In the genomic region with DNA sequence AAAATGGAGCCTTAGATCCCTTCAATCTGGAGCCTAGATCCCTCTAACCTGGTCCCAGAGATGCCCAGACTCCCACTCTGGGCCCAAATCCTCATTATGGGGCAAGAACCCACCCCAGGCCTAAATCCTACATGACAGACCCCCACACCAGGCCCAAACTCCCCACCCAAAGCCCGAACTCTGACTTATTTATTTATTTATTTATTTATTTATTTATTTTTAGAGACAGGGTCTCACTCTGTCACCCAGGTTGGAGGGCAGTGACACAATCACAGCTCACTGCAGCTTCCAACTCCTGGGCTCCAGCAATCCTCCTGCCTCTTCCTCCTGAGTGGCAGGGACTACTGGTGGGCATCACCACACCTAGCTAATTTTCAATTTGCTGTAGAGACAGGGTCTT, we compare ENCODE assay signal across 32 cellular contexts. TPM values are rescaled to one million over a fixed set of nuclear protein-coding genes. Genes with fewer than 3 reads are reported as not detected.
"Had no signal": no experiment of that assay in that cellular context is flagged by ENCODE, and none has a peak within 500 bp of the region (broad histone marks: within the 10 kb centered on the region; RNA-seq: fewer than 3 reads in every experiment).

No MANE protein-coding gene starts in this region.

- H3K27ac Mint-ChIP-seq: stimulated activated effector memory CD8-positive, alpha-beta T cell treated with anti-CD3 and anti-CD28 coated beads, Interleukin-12 subunit alpha, Interleukin-12 subunit beta, amount 100 ng/mL, for 72 hours; stimulated activated memory B cell treated with anti-CD40 and anti-IgM and Interleukin-4, amounts not matched to agents 10 μg/mL and 1 μg/mL and 100 μg/mL, for 72 hours; stimulated activated naive B cell treated with anti-CD40 and anti-IgM and Interleukin-4, amounts not matched to agents 10 μg/mL and 1 μg/mL and 100 μg/mL, for 72 hours; stimulated activated naive CD8-positive, alpha-beta T cell treated with anti-CD3 and anti-CD28 coated beads, Interleukin-15, amount 100 ng/mL, for 72 hours; stimulated activated naive CD8-positive, alpha-beta T cell treated with anti-CD3 and anti-CD28 coated beads, Interleukin-15, Interleukin-2, amounts not matched to agents 100 ng/mL and 50 ng/mL, for 24 hours; type B pancreatic cell had no signal

- H3K9me3 ChIP-seq: stomach, suprapubic skin, testis, thoracic aorta, thyroid gland, tibial artery, tibial nerve, transverse colon, upper lobe of left lung, upper lobe of right lung, uterus, vagina had no signal

- H3K27me3 Mint-ChIP-seq: stimulated activated naive CD8-positive, alpha-beta T cell treated with anti-CD3 and anti-CD28 coated beads, Interleukin-15, Interleukin-2, amounts not matched to agents 100 ng/mL and 50 ng/mL, for 24 hours; type B pancreatic cell had no signal

- FAIRE-seq: urothelium cell line had no signal

- H3K4me1 ChIP-seq: thyroid gland, transverse colon, upper lobe of right lung, uterus, vagina had no signal

- H3K36me3 ChIP-seq: stomach, suprapubic skin, thoracic aorta, thyroid gland, tibial artery, tibial nerve, transverse colon, upper lobe of left lung, upper lobe of right lung, uterus, vagina had no signal

- H3K4me1 Mint-ChIP-seq: stimulated activated effector memory CD8-positive, alpha-beta T cell treated with anti-CD3 and anti-CD28 coated beads, Interleukin-12 subunit alpha, Interleukin-12 subunit beta, amount 100 ng/mL, for 72 hours; stimulated activated memory B cell treated with anti-CD40 and anti-IgM and Interleukin-4, amounts not matched to agents 10 μg/mL and 1 μg/mL and 100 μg/mL, for 72 hours; stimulated activated naive B cell treated with anti-CD40 and anti-IgM and Interleukin-4, amounts not matched to agents 10 μg/mL and 1 μg/mL and 100 μg/mL, for 72 hours; stimulated activated naive CD8-positive, alpha-beta T cell treated with anti-CD3 and anti-CD28 coated beads, Interleukin-15, amount 100 ng/mL, for 72 hours had no signal

- DNase-seq: stimulated activated CD4-positive, alpha-beta T cell treated with anti-CD3 and anti-CD28 coated beads, Interleukin-2, amount 100 ng/mL, for 48 hours; stimulated activated CD4-positive, alpha-beta T cell treated with anti-CD3 and anti-CD28 coated beads, Interleukin-4, amount 100 ng/mL, for 1 hour; stimulated activated CD4-positive, alpha-beta T cell treated with anti-CD3 and anti-CD28 coated beads, Interleukin-4, amount 100 ng/mL, for 24 hours; stimulated activated CD4-positive, alpha-beta T cell treated with anti-CD3 and anti-CD28 coated beads, Interleukin-4, amount 100 ng/mL, for 4 hours; stimulated activated CD8-positive, alpha-beta memory T cell treated with anti-CD3 and anti-CD28 coated beads, Interleukin-4, amount 100 ng/mL, for 48 hours; stimulated activated naive B cell treated with anti-CD40 and anti-IgM and Interleukin-4, amounts not matched to agents 10 μg/mL and 1 μg/mL and 100 μg/mL, for 72 hours; stimulated activated naive CD4-positive, alpha-beta T cell; stimulated activated naive CD4-positive, alpha-beta T cell treated with Interleukin-2 at 50 U/mL for 16 hours; stimulated activated naive CD8-positive, alpha-beta T cell treated with anti-CD3 and anti-CD28 coated beads, Interleukin-15, amount 100 ng/mL, for 72 hours; stimulated activated naive CD8-positive, alpha-beta T cell treated with anti-CD3 and anti-CD28 coated beads, Interleukin-15, Interleukin-2, amounts not matched to agents 100 U/mL and 50 U/mL, for 24 hours; stomach; substantia nigra; testis; thyroid gland; tibial artery; transverse colon; trophoblast cell; upper lobe of left lung; upper lobe of right lung; uterus had no signal

- H3K27me3 ChIP-seq: testis, thyroid gland, tibial nerve, transverse colon, upper lobe of left lung, upper lobe of right lung, uterus, vagina had no signal

- H3K36me3 Mint-ChIP-seq: stimulated activated memory B cell treated with anti-CD40 and anti-IgM and Interleukin-4, amounts not matched to agents 10 μg/mL and 1 μg/mL and 100 μg/mL, for 72 hours; stimulated activated naive B cell treated with anti-CD40 and anti-IgM and Interleukin-4, amounts not matched to agents 10 μg/mL and 1 μg/mL and 100 μg/mL, for 72 hours had no signal

- H3K27ac ChIP-seq: stomach, suprapubic skin, testis, thoracic aorta, thyroid gland, tibial artery, tibial nerve, transverse colon, upper lobe of left lung, upper lobe of right lung, uterus, vagina had no signal

- H3K4me3 Mint-ChIP-seq: stimulated activated effector memory CD8-positive, alpha-beta T cell treated with anti-CD3 and anti-CD28 coated beads, Interleukin-12 subunit alpha, Interleukin-12 subunit beta, amount 100 ng/mL, for 72 hours; stimulated activated memory B cell treated with anti-CD40 and anti-IgM and Interleukin-4, amounts not matched to agents 10 μg/mL and 1 μg/mL and 100 μg/mL, for 72 hours; stimulated activated naive B cell treated with anti-CD40 and anti-IgM and Interleukin-4, amounts not matched to agents 10 μg/mL and 1 μg/mL and 100 μg/mL, for 72 hours; stimulated activated naive CD8-positive, alpha-beta T cell treated with anti-CD3 and anti-CD28 coated beads, Interleukin-15, amount 100 ng/mL, for 72 hours; stimulated activated naive CD8-positive, alpha-beta T cell treated with anti-CD3 and anti-CD28 coated beads, Interleukin-15, Interleukin-2, amounts not matched to agents 100 ng/mL and 50 ng/mL, for 24 hours; type B pancreatic cell had no signal

- H3K4me3 ChIP-seq: stomach, suprapubic skin, testis, thoracic aorta, thyroid gland, tibial artery, tibial nerve, transverse colon, upper lobe of left lung, upper lobe of right lung, uterus, vagina had no signal

- H3K9me3 Mint-ChIP-seq: stimulated activated effector memory CD8-positive, alpha-beta T cell treated with anti-CD3 and anti-CD28 coated beads, Interleukin-12 subunit alpha, Interleukin-12 subunit beta, amount 100 ng/mL, for 72 hours; stimulated activated memory B cell treated with anti-CD40 and anti-IgM and Interleukin-4, amounts not matched to agents 10 μg/mL and 1 μg/mL and 100 μg/mL, for 72 hours; stimulated activated naive B cell treated with anti-CD40 and anti-IgM and Interleukin-4, amounts not matched to agents 10 μg/mL and 1 μg/mL and 100 μg/mL, for 72 hours; stimulated activated naive CD8-positive, alpha-beta T cell treated with anti-CD3 and anti-CD28 coated beads, Interleukin-15, amount 100 ng/mL, for 72 hours; stimulated activated naive CD8-positive, alpha-beta T cell treated with anti-CD3 and anti-CD28 coated beads, Interleukin-15, Interleukin-2, amounts not matched to agents 100 ng/mL and 50 ng/mL, for 24 hours; type B pancreatic cell had no signal

RNA-seq across cellular contexts. Expression of gene FBN3, which starts 12.0 kb away (rescaled TPM):
- total RNA-seq: subcutaneous adipose tissue, thoracic aorta, transverse colon, ureter, vagina had no signal
- polyA plus RNA-seq: urinary bladder had no signal
